ENCODE assay signal across 1 cellular context in genomic region chr4:7978907-7979651, GRCh38.
TF ChIP-seq lines count a peak whose summit lies in the region.

No MANE protein-coding gene starts in this region.

TF ChIP-seq in IMR-90, 13 proteins besides CTCF, POLR2A, EP300 and RAD21:
- no peak for TF ChIP-seq CEBPB (IDR thresholded peaks at IDR 0.05; ENCODE audit: low read depth, low read length)
- TF ChIP-seq, protein P1, sequence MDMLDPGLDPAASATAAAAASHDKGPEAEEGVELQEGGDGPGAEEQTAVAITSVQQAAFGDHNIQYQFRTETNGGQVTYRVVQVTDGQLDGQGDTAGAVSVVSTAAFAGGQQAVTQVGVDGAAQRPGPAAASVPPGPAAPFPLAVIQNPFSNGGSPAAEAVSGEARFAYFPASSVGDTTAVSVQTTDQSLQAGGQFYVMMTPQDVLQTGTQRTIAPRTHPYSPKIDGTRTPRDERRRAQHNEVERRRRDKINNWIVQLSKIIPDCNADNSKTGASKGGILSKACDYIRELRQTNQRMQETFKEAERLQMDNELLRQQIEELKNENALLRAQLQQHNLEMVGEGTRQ (IDR thresholded peaks at IDR 0.05; ENCODE audit: low read depth, low read length), result peak; percentile 31; the same call in 1 of the 2 replicates
